In the genomic region with DNA sequence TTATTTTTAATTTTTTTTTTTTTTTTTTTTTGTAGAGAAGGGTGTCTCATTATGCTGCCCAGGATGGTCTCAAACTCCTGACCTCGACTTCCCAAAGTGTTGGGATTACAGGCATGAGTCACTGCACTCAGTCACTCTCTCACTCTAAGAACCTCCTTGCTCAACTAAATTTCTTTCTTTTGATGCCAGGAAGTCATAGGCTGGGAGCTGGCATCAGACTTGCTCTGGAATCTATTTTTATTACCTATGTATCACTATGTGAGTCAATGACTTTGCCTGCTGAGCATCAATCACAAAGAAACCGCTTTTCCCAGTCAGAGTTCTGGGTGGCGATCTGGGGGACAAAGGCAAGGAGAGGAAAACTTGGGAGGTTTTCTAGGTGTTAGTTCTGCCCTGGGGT, we compare ENCODE assay signal across 16 cellular contexts. TPM values are rescaled to one million over a fixed set of nuclear protein-coding genes. Genes with fewer than 3 reads are reported as not detected.
DNase-seq lines count a peak whose midpoint lies in the region; ATAC-seq and TF ChIP-seq lines count a peak whose summit lies in the region.
"Had no signal": no experiment of that assay in that cellular context is flagged by ENCODE, and none has a peak within 500 bp of the region (broad histone marks: within the 10 kb centered on the region; RNA-seq: fewer than 3 reads in every experiment).

No MANE protein-coding gene starts in this region.

- H3K4me1 Mint-ChIP-seq in CD4-positive, alpha-beta T cell (ENCODE audit: low read depth): peaks cover 35% of the 10 kb centered on the region

- POLR2A ChIA-PET in CD4-positive, alpha-beta T cell (lab: Charles Lee): interaction anchor here (1.4 to 2.0 kb wide), 3 partner anchors 14 to 36 kb away, joined by 3 to 40 read pairs (median 25); a partner anchor contains a TSS

- H3K27ac Mint-ChIP-seq in CD4-positive, alpha-beta T cell: peak overlapping the region; percentile 77
- H3K27ac Mint-ChIP-seq: immature natural killer cell had no signal

- CTCF ChIA-PET in CD4-positive, alpha-beta T cell (lab: Charles Lee): interaction anchor here (1.4 kb wide), 1 partner anchor 14 kb away, joined by 3 read pairs; no protein-coding TSS in a partner anchor

- no peaks in the 10 kb centered on the region for H3K36me3 Mint-ChIP-seq in CD4-positive, alpha-beta T cell (ENCODE audit: low read depth)
- H3K36me3 Mint-ChIP-seq: CD8-positive, alpha-beta T cell; immature natural killer cell had no signal

- no peak for DNase-seq in CD4-positive, alpha-beta T cell
- DNase-seq in MG63 (peak; percentile 78), cardiac fibroblast (ENCODE audit: low read depth in 2 of 2) (peak; percentile 21 to 65), non-pigmented ciliary epithelial cell (ENCODE audit: low read depth) (peak; percentile 36), KG1 (lab: John Stamatoyannopoulos, UW) (no peak), germinal center (ENCODE audit: low spot score) (no peak)
- DNase-seq: activated CD8-positive, alpha-beta memory T cell treated with anti-CD3 and anti-CD28 coated beads for 24 hours; activated naive CD4-positive, alpha-beta T cell treated with Interleukin-2 at 50 U/mL for 16 hours; CD8-positive, alpha-beta T cell; immature natural killer cell; NCI-H446; stimulated activated CD4-positive, alpha-beta T cell treated with anti-CD3 and anti-CD28 coated beads, Interleukin-4, amount 100 ng/mL, for 24 hours; stimulated activated naive CD4-positive, alpha-beta T cell treated with Interleukin-2 at 50 U/mL for 16 hours had no signal

- H3K9me3 Mint-ChIP-seq in CD4-positive, alpha-beta T cell: no peaks in the 10 kb centered on the region
- H3K9me3 Mint-ChIP-seq: CD8-positive, alpha-beta T cell; immature natural killer cell had no signal

- H3K4me3 ChIP-seq in MG63: no peak overlapping the region
- no peak overlapping the region for H3K4me3 ChIP-seq in cardiac fibroblast (replicated peaks in 1 of 2; ENCODE audit: low read depth in 2 of 2, low read length in 2 of 2)

- TF ChIP-seq CTCF in CD4-positive, alpha-beta T cell (IDR thresholded peaks at IDR 0.05): no peak
- TF ChIP-seq CTCF in cardiac fibroblast (IDR thresholded peaks at IDR 0.05; ENCODE audit: low read depth, low read length): no peak

- no peaks in the 10 kb centered on the region for H3K9me3 ChIP-seq in CD4-positive, alpha-beta T cell (ENCODE audit: control insufficient read depth, low read length)
- H3K9me3 ChIP-seq in MG63: no peaks in the 10 kb centered on the region

- peak overlapping the region; percentile 43 for H3K4me3 Mint-ChIP-seq in CD4-positive, alpha-beta T cell
- H3K4me3 Mint-ChIP-seq: CD8-positive, alpha-beta T cell; immature natural killer cell had no signal

- H3K27me3 ChIP-seq in CD4-positive, alpha-beta T cell (ENCODE audit: control insufficient read depth, insufficient read depth, low read length): no peaks in the 10 kb centered on the region
- H3K27me3 ChIP-seq in MG63: no peaks in the 10 kb centered on the region; the same call in 1 of the 2 replicates

- intact Hi-C loops in CD4-positive, alpha-beta T cell (cut with DNase I, micrococcal nuclease): loop anchor here in 1 of 2 experiments (5.0 kb wide), 1 partner anchor 36 kb away; a partner anchor contains a TSS

- no peaks in the 10 kb centered on the region for H3K27me3 Mint-ChIP-seq in CD4-positive, alpha-beta T cell

- ATAC-seq in CD4-positive, alpha-beta T cell (ENCODE audit: poor library complexity): no peak
- ATAC-seq in GM19463 (IDR thresholded peaks at IDR 0.05; ENCODE audit: unreplicated experiment) (no peak), GM21825 (IDR thresholded peaks at IDR 0.05; ENCODE audit: unreplicated experiment) (no peak)
- ATAC-seq: CD8-positive, alpha-beta T cell; Right ventricle myocardium inferior had no signal

- no peak overlapping the region for H3K27ac ChIP-seq in CD4-positive, alpha-beta T cell (ENCODE audit: low read depth, low read length)

- no peaks in the 10 kb centered on the region for H3K36me3 ChIP-seq in MG63

RNA-seq across cellular contexts. Expression of a gene that starts 35.5 kb away (rescaled TPM):
- 10 to 100 TPM; 59.3 to 63.6 TPM for total RNA-seq in CD4-positive, alpha-beta T cell
- total RNA-seq in MG63 (2014; rRNA removed; shearing (Covaris generic); ENCODE audit: low replicate concordance): 180 and 241 TPM in 2 replicates

Comparison
In these comparisons a context has a peak if more than half of its experiments do, and no peak if none do; other contexts are left out.
1. DNase-seq: peak in MG63 (single experiment), cardiac fibroblast (2 of 2) and non-pigmented ciliary epithelial cell (single experiment); none in CD4-positive, alpha-beta T cell (0 of 10), KG1 (single experiment) and germinal center (single experiment).